1 cellular context compared by ENCODE assay signal in the genomic region with DNA sequence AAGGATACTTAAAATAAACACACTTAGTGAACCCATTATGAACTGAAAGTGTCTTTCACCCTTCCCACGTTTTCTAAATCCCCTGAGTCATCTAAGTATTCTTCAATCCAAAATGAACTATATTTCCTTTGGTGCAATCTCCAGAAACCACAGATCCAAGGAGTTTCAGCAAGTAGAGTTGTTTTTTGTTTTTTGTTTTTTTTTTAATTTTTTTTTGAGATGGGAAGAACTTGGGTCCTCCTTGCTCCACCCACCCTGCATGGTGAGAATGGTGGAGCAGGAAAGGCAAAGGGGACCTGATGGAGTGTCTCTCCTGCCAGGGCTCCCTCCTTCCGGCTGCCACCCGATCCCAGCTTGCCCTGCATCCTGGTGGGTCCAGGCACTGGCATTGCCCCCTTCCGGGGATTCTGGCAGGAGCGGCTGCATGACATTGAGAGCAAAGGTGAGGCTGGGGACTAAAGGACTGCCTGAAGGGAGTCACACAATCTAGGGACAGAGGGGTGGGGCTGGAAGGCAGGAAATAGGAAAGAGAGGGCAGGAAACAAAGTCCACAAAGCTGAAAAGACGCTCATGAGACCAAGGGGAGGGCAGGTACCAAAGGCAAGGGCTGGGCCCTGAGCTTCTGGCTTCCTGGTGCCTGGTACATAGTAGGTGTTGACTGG.
TF ChIP-seq lines count a peak whose summit lies in the region.

No MANE protein-coding gene starts in this region.

TF ChIP-seq in HepG2, 621 proteins besides CTCF, POLR2A, EP300 and RAD21 (continued from another document and continues in another):
- TF ChIP-seq, protein P1, sequence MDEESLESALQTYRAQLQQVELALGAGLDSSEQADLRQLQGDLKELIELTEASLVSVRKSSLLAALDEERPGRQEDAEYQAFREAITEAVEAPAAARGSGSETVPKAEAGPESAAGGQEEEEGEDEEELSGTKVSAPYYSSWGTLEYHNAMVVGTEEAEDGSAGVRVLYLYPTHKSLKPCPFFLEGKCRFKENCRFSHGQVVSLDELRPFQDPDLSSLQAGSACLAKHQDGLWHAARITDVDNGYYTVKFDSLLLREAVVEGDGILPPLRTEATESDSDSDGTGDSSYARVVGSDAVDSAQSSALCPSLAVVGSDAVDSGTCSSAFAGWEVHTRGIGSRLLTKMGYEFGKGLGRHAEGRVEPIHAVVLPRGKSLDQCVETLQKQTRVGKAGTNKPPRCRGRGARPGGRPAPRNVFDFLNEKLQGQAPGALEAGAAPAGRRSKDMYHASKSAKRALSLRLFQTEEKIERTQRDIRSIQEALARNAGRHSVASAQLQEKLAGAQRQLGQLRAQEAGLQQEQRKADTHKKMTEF (CRISPR knock-in tag; IDR thresholded peaks at IDR 0.05), result peak; percentile 48; the same call in 1 of the 2 replicates
- TF ChIP-seq ESRRA (CRISPR knock-in tag; IDR thresholded peaks at IDR 0.05; ENCODE audit: low read depth) (peak; percentile 87), ZNF607 (CRISPR knock-in tag; IDR thresholded peaks at IDR 0.05; ENCODE audit: borderline replicate concordance) (no peak), ZNF615 (CRISPR knock-in tag; IDR thresholded peaks at IDR 0.05; ENCODE audit: borderline replicate concordance) (no peak), ERF (CRISPR knock-in tag; IDR thresholded peaks at IDR 0.05) (peak; percentile 17; the same call in 1 of the 2 replicates), ZC3H13 (CRISPR knock-in tag; IDR thresholded peaks at IDR 0.05) (no peak), ATF1 (CRISPR knock-in tag; IDR thresholded peaks at IDR 0.05) (no peak), CCDC6 (CRISPR knock-in tag; IDR thresholded peaks at IDR 0.05) (no peak), NCOA5 (CRISPR knock-in tag; IDR thresholded peaks at IDR 0.05) (no peak), ZSCAN25 (CRISPR knock-in tag; IDR thresholded peaks at IDR 0.05) (no peak), ZBTB1 (CRISPR knock-in tag; IDR thresholded peaks at IDR 0.05; ENCODE audit: borderline replicate concordance) (no peak), RARA (CRISPR knock-in tag; IDR thresholded peaks at IDR 0.05) (peak; percentile 41; the same call in 1 of the 2 replicates), SOX6 (IDR thresholded peaks at IDR 0.05) (no peak), SOX6 (CRISPR knock-in tag; IDR thresholded peaks at IDR 0.05) (no peak), DMAP1 (CRISPR knock-in tag; IDR thresholded peaks at IDR 0.05) (no peak), CHD2 (IDR thresholded peaks at IDR 0.05; ENCODE audit: low read depth, low read length) (no peak), MTF2 (CRISPR knock-in tag; IDR thresholded peaks at IDR 0.05; ENCODE audit: borderline replicate concordance) (no peak), ZNF766 (CRISPR knock-in tag; IDR thresholded peaks at IDR 0.05; ENCODE audit: borderline replicate concordance) (no peak), TEAD3 (CRISPR knock-in tag; optimal IDR thresholded peaks at IDR 0.05; ENCODE audit: borderline replicate concordance) (no peak), ZNF446 (CRISPR knock-in tag; IDR thresholded peaks at IDR 0.05) (no peak), ZNF672 (CRISPR knock-in tag; IDR thresholded peaks at IDR 0.05) (no peak), KLF11 (CRISPR knock-in tag; IDR thresholded peaks at IDR 0.05) (no peak), RFXAP (CRISPR knock-in tag; IDR thresholded peaks at IDR 0.05; ENCODE audit: borderline replicate concordance) (no peak)
- TF ChIP-seq, protein P2, sequence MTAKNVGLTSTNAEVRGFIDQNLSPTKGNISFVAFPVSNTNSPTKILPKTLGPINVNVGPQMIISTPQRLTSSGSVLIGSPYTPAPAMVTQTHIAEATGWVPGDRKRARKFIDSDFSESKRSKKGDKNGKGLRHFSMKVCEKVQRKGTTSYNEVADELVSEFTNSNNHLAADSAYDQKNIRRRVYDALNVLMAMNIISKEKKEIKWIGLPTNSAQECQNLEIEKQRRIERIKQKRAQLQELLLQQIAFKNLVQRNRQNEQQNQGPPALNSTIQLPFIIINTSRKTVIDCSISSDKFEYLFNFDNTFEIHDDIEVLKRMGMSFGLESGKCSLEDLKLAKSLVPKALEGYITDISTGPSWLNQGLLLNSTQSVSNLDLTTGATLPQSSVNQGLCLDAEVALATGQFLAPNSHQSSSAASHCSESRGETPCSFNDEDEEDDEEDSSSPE (CRISPR knock-in tag; IDR thresholded peaks at IDR 0.05), result no peak
- TF ChIP-seq, protein P3, sequence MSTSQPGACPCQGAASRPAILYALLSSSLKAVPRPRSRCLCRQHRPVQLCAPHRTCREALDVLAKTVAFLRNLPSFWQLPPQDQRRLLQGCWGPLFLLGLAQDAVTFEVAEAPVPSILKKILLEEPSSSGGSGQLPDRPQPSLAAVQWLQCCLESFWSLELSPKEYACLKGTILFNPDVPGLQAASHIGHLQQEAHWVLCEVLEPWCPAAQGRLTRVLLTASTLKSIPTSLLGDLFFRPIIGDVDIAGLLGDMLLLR (CRISPR knock-in tag; IDR thresholded peaks at IDR 0.05), result no peak
- TF ChIP-seq, protein P4, sequence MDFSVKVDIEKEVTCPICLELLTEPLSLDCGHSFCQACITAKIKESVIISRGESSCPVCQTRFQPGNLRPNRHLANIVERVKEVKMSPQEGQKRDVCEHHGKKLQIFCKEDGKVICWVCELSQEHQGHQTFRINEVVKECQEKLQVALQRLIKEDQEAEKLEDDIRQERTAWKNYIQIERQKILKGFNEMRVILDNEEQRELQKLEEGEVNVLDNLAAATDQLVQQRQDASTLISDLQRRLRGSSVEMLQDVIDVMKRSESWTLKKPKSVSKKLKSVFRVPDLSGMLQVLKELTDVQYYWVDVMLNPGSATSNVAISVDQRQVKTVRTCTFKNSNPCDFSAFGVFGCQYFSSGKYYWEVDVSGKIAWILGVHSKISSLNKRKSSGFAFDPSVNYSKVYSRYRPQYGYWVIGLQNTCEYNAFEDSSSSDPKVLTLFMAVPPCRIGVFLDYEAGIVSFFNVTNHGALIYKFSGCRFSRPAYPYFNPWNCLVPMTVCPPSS (IDR thresholded peaks at IDR 0.05), result no peak
- TF ChIP-seq, protein P5, sequence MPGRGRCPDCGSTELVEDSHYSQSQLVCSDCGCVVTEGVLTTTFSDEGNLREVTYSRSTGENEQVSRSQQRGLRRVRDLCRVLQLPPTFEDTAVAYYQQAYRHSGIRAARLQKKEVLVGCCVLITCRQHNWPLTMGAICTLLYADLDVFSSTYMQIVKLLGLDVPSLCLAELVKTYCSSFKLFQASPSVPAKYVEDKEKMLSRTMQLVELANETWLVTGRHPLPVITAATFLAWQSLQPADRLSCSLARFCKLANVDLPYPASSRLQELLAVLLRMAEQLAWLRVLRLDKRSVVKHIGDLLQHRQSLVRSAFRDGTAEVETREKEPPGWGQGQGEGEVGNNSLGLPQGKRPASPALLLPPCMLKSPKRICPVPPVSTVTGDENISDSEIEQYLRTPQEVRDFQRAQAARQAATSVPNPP (CRISPR knock-in tag; IDR thresholded peaks at IDR 0.05), result no peak
- TF ChIP-seq, protein P6, sequence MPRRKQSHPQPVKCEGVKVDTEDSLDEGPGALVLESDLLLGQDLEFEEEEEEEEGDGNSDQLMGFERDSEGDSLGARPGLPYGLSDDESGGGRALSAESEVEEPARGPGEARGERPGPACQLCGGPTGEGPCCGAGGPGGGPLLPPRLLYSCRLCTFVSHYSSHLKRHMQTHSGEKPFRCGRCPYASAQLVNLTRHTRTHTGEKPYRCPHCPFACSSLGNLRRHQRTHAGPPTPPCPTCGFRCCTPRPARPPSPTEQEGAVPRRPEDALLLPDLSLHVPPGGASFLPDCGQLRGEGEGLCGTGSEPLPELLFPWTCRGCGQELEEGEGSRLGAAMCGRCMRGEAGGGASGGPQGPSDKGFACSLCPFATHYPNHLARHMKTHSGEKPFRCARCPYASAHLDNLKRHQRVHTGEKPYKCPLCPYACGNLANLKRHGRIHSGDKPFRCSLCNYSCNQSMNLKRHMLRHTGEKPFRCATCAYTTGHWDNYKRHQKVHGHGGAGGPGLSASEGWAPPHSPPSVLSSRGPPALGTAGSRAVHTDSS (CRISPR knock-in tag; conservative IDR thresholded peaks at IDR 0.05), result no peak
- TF ChIP-seq, protein P7, sequence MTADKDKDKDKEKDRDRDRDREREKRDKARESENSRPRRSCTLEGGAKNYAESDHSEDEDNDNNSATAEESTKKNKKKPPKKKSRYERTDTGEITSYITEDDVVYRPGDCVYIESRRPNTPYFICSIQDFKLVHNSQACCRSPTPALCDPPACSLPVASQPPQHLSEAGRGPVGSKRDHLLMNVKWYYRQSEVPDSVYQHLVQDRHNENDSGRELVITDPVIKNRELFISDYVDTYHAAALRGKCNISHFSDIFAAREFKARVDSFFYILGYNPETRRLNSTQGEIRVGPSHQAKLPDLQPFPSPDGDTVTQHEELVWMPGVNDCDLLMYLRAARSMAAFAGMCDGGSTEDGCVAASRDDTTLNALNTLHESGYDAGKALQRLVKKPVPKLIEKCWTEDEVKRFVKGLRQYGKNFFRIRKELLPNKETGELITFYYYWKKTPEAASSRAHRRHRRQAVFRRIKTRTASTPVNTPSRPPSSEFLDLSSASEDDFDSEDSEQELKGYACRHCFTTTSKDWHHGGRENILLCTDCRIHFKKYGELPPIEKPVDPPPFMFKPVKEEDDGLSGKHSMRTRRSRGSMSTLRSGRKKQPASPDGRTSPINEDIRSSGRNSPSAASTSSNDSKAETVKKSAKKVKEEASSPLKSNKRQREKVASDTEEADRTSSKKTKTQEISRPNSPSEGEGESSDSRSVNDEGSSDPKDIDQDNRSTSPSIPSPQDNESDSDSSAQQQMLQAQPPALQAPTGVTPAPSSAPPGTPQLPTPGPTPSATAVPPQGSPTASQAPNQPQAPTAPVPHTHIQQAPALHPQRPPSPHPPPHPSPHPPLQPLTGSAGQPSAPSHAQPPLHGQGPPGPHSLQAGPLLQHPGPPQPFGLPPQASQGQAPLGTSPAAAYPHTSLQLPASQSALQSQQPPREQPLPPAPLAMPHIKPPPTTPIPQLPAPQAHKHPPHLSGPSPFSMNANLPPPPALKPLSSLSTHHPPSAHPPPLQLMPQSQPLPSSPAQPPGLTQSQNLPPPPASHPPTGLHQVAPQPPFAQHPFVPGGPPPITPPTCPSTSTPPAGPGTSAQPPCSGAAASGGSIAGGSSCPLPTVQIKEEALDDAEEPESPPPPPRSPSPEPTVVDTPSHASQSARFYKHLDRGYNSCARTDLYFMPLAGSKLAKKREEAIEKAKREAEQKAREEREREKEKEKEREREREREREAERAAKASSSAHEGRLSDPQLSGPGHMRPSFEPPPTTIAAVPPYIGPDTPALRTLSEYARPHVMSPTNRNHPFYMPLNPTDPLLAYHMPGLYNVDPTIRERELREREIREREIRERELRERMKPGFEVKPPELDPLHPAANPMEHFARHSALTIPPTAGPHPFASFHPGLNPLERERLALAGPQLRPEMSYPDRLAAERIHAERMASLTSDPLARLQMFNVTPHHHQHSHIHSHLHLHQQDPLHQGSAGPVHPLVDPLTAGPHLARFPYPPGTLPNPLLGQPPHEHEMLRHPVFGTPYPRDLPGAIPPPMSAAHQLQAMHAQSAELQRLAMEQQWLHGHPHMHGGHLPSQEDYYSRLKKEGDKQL (CRISPR knock-in tag; IDR thresholded peaks at IDR 0.05; ENCODE audit: low read depth), result no peak
- TF ChIP-seq, protein P8, sequence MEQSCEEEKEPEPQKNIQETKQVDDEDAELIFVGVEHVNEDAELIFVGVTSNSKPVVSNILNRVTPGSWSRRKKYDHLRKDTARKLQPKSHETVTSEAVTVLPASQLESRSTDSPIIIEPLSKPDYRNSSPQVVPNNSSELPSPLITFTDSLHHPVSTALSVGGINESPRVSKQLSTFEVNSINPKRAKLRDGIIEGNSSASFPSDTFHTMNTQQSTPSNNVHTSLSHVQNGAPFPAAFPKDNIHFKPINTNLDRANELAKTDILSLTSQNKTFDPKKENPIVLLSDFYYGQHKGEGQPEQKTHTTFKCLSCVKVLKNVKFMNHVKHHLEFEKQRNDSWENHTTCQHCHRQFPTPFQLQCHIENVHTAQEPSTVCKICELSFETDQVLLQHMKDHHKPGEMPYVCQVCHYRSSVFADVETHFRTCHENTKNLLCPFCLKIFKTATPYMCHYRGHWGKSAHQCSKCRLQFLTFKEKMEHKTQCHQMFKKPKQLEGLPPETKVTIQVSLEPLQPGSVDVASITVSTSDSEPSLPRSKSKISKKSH (CRISPR knock-in tag; IDR thresholded peaks at IDR 0.05; ENCODE audit: borderline replicate concordance), result no peak
- TF ChIP-seq, protein P9, sequence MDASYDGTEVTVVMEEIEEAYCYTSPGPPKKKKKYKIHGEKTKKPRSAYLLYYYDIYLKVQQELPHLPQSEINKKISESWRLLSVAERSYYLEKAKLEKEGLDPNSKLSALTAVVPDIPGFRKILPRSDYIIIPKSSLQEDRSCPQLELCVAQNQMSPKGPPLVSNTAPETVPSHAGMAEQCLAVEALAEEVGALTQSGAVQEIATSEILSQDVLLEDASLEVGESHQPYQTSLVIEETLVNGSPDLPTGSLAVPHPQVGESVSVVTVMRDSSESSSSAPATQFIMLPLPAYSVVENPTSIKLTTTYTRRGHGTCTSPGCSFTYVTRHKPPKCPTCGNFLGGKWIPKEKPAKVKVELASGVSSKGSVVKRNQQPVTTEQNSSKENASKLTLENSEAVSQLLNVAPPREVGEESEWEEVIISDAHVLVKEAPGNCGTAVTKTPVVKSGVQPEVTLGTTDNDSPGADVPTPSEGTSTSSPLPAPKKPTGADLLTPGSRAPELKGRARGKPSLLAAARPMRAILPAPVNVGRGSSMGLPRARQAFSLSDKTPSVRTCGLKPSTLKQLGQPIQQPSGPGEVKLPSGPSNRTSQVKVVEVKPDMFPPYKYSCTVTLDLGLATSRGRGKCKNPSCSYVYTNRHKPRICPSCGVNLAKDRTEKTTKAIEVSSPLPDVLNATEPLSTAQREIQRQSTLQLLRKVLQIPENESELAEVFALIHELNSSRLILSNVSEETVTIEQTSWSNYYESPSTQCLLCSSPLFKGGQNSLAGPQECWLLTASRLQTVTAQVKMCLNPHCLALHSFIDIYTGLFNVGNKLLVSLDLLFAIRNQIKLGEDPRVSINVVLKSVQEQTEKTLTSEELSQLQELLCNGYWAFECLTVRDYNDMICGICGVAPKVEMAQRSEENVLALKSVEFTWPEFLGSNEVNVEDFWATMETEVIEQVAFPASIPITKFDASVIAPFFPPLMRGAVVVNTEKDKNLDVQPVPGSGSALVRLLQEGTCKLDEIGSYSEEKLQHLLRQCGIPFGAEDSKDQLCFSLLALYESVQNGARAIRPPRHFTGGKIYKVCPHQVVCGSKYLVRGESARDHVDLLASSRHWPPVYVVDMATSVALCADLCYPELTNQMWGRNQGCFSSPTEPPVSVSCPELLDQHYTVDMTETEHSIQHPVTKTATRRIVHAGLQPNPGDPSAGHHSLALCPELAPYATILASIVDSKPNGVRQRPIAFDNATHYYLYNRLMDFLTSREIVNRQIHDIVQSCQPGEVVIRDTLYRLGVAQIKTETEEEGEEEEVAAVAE (CRISPR knock-in tag; IDR thresholded peaks at IDR 0.05; ENCODE audit: borderline replicate concordance), result no peak
- TF ChIP-seq, protein P10, sequence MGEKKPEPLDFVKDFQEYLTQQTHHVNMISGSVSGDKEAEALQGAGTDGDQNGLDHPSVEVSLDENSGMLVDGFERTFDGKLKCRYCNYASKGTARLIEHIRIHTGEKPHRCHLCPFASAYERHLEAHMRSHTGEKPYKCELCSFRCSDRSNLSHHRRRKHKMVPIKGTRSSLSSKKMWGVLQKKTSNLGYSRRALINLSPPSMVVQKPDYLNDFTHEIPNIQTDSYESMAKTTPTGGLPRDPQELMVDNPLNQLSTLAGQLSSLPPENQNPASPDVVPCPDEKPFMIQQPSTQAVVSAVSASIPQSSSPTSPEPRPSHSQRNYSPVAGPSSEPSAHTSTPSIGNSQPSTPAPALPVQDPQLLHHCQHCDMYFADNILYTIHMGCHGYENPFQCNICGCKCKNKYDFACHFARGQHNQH (CRISPR knock-in tag; IDR thresholded peaks at IDR 0.05), result 0 out of 2 replicates have a peak, but pooled peaks have one; percentile 25
- TF ChIP-seq, protein P11, sequence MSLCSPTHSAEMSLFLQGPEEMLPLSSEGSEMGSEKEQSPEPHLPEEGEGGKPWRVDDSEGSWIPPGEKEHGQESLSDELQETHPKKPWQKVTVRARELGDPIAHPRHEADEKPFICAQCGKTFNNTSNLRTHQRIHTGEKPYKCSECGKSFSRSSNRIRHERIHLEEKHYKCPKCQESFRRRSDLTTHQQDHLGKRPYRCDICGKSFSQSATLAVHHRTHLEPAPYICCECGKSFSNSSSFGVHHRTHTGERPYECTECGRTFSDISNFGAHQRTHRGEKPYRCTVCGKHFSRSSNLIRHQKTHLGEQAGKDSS (CRISPR knock-in tag; IDR thresholded peaks at IDR 0.05; ENCODE audit: borderline replicate concordance, low read depth), result 0 out of 2 replicates have a peak, but pooled peaks have one; percentile 33
